ENCODE assay signal across 23 cellular contexts in the genomic region with DNA sequence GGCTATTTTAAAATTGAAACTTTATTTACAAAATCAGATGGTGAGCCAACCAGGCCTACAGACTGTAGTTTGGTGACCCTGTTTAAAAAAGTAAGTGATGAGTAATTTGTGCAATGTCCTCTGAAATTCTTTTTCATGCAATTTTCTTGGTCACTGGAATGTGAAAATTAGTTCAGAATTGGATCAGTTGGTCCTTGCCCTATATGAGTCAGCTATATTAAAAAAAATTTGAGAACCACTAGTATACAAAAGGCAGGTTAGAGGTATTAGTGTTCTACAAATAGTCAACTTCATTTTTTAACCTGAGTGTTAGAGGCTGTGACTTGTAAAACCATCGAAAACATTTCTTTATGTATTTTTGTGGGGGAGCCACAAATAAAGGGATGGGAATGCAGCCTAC.
A peak's percentile ranks its signal among the peaks of the same experiment; 100 is the strongest.
DNase-seq lines count a peak whose midpoint lies in the region; ATAC-seq and TF ChIP-seq lines count a peak whose summit lies in the region.
"Had no signal": no experiment of that assay in that cellular context is flagged by ENCODE, and none has a peak within 500 bp of the region (broad histone marks: within the 10 kb centered on the region; RNA-seq: fewer than 3 reads in every experiment).

No MANE protein-coding gene starts in this region.

- H3K36me3 ChIP-seq in PC-3 (ENCODE audit: low read depth, low read length) (no peaks in the 10 kb centered on the region), sigmoid colon (no peaks in the 10 kb centered on the region)
- H3K36me3 ChIP-seq: BE2C, BLaER1 had no signal

- in situ Hi-C loops in GM13977 (cut with MboI; ENCODE audit: low pct_unique_long_range_greater_than_20kb, low sequenced_read_pairs, unreplicated experiment), result no loop called here

- BruUV-seq in PC-3 (replicated peaks; lab: Mats Ljungman, UMichigan), result no TSS peak

- H3K4me3 ChIP-seq in PC-3 (ENCODE audit: low read length) (no peak overlapping the region), sigmoid colon (no peak overlapping the region)
- H3K4me3 ChIP-seq: BLaER1, GM12878 had no signal

- no peaks in the 10 kb centered on the region for H3F3A ChIP-seq in PC-3 (ENCODE audit: low read length, unreplicated experiment)

- 0 out of 2 replicates have a peak, but pooled peaks cover 5% of the 10 kb centered on the region for H3K4me1 ChIP-seq in PC-3 (ENCODE audit: insufficient read depth, low read length)
- H3K4me1 ChIP-seq in sigmoid colon, result no peaks in the 10 kb centered on the region
- H3K4me1 ChIP-seq: BE2C, BLaER1 had no signal

- WGBS in sigmoid colon, 2 donors, result 83 to 92% methylated on average over 1 of the region's 1 CpG

- DNase-seq in HS-27A (ENCODE audit: low read depth) (peak; percentile 15), LHCN-M2 (ENCODE audit: low read depth) (peak; percentile 2), PC-3 (peak; percentile 52), GM13977 (ENCODE audit: low spot score) (no peak), erythroblast (lab: John Stamatoyannopoulos, UW) (no peak), sigmoid colon (no peak)
- DNase-seq: 8988T; ACHN; BE2C; C1 segment of cervical spinal cord; CD4-positive, alpha-beta memory T cell; CD4-positive, CD25-positive, alpha-beta regulatory T cell; CD8-positive, alpha-beta memory T cell; COR-L47; DMS 273 treated with DMSO at 0.1 percent for 48 hours; DMS153; DMS53; DMS79; DND-41; EL; GDM1 had no signal

- no peak overlapping the region for H3K9ac ChIP-seq in PC-3 (ENCODE audit: low read length)
- H3K9ac ChIP-seq: BLaER1 had no signal

- no peak overlapping the region for H2AFZ ChIP-seq in PC-3 (ENCODE audit: low read length)

- TF ChIP-seq POLR2A in erythroblast (IDR thresholded peaks at IDR 0.05; ENCODE audit: low read length), result no peak
- no peak for TF ChIP-seq POLR2A in sigmoid colon (IDR thresholded peaks at IDR 0.05)

- H3K79me2 ChIP-seq in PC-3 (ENCODE audit: low read length), result no peaks in the 10 kb centered on the region

- TF ChIP-seq EP300 in sigmoid colon (IDR thresholded peaks at IDR 0.05), result no peak

- peak; percentile 76 for ATAC-seq in PC-3
- ATAC-seq: GM12878 had no signal

- POLR2A ChIA-PET in PC-3 (lab: Charles Lee; ENCODE audit: unreplicated experiment), result no interaction called here

- intact Hi-C loops in PC-3 (cut with micrococcal nuclease), result no loop called here
- intact Hi-C loops in sigmoid colon (cut with DNase I), result no loop called here

- no peak for TF ChIP-seq CTCF in PC-3 (conservative IDR thresholded peaks at IDR 0.05; ENCODE audit: low read depth, low read length)
- no peak for TF ChIP-seq CTCF in GM13977 (IDR thresholded peaks at IDR 0.05; ENCODE audit: extremely low read depth, insufficient read depth, missing control alignments)
- no peak for TF ChIP-seq CTCF in sigmoid colon (IDR thresholded peaks at IDR 0.05)

- H3K4me2 ChIP-seq in PC-3 (ENCODE audit: low read length), result no peak overlapping the region
- H3K4me2 ChIP-seq: BLaER1 had no signal

- no peaks in the 10 kb centered on the region for H4K20me1 ChIP-seq in PC-3 (ENCODE audit: low read length)
- H4K20me1 ChIP-seq: BLaER1 had no signal

- H3K27ac ChIP-seq in PC-3 (ENCODE audit: low read length) (no peak overlapping the region), sigmoid colon (no peak overlapping the region)
- H3K27ac ChIP-seq: BLaER1 had no signal

- no peaks in the 10 kb centered on the region for H3K9me3 ChIP-seq in PC-3 (ENCODE audit: low read length)
- H3K9me3 ChIP-seq in sigmoid colon, result no peaks in the 10 kb centered on the region
- H3K9me3 ChIP-seq: BE2C, BLaER1 had no signal

- CTCF ChIA-PET in PC-3 (lab: Charles Lee), result no interaction called here

- 0 out of 2 replicates have a peak, but pooled peaks cover 6% of the 10 kb centered on the region for H3K9me2 ChIP-seq in PC-3 (replicated peaks; ENCODE audit: low read length)

- H3K27me3 ChIP-seq in PC-3 (ENCODE audit: low read length), result no peaks in the 10 kb centered on the region
- no peaks in the 10 kb centered on the region for H3K27me3 ChIP-seq in sigmoid colon
- H3K27me3 ChIP-seq: BE2C, BLaER1 had no signal

Comparison
In these comparisons a context has a peak if more than half of its experiments do, and no peak if none do; other contexts are left out.
1. DNase-seq: peak in HS-27A (single experiment), LHCN-M2 (single experiment) and PC-3 (single experiment); none in GM13977 (single experiment), erythroblast (0 of 2) and sigmoid colon (single experiment).